ENCODE assay signal across 32 cellular contexts in the genomic region with DNA sequence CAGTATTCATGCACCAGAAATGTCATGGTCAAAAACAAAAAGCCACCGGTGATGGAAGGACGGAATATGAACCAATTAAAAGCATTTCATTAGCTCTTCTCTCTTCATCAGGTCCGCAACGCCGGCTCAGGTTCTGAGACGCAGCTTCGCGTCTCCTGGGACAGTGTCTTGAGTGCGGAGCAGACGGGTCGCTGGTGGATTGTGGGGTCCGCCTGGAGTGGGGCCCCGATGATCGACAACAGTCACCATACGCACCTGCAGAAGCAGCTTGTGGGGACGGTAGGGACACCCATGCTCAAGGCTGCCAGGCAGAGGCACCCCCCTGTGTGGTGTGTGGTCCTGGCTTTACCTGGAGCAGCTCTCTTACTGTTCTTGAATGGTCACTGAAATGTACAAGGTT. TPM values are rescaled to one million over a fixed set of nuclear protein-coding genes. Genes with fewer than 3 reads are reported as not detected.
"Had no signal": no experiment of that assay in that cellular context is flagged by ENCODE, and none has a peak within 500 bp of the region (broad histone marks: within the 10 kb centered on the region; RNA-seq: fewer than 3 reads in every experiment).

No MANE protein-coding gene starts in this region.

- H3K4me1 ChIP-seq: esophagus squamous epithelium, gastrocnemius medialis, heart right ventricle, left ventricle myocardium inferior, lower lobe of right lung had no signal

- H3K4me1 Mint-ChIP-seq: mesothelial cell of epicardium had no signal

- H3K9me3 Mint-ChIP-seq: mesothelial cell of epicardium, naive B cell had no signal

- H3K4me3 Mint-ChIP-seq: mesothelial cell of epicardium, naive B cell had no signal

- H3K27ac Mint-ChIP-seq: mesothelial cell of epicardium, naive B cell had no signal

- ATAC-seq: esophagus mucosa, gastrocnemius medialis, heart right ventricle, left colon, left lobe of liver, lower lobe of right lung, mucosa of descending colon had no signal

- H3K4me3 ChIP-seq: coronary artery, dorsolateral prefrontal cortex, esophagus squamous epithelium, gastrocnemius medialis, heart right ventricle, left ventricle myocardium inferior, lower lobe of right lung, mucosa of descending colon had no signal

- H3K27me3 Mint-ChIP-seq: naive B cell had no signal

- H3K9me3 ChIP-seq: esophagus squamous epithelium, gastrocnemius medialis, heart right ventricle, left ventricle myocardium inferior, lower lobe of right lung, mucosa of descending colon had no signal

- FAIRE-seq: colon, islet of Langerhans, keratinocyte had no signal

- H3K27me3 ChIP-seq: dorsolateral prefrontal cortex, esophagus squamous epithelium, gastrocnemius medialis, heart right ventricle had no signal

- H3K27ac ChIP-seq: coronary artery, dorsolateral prefrontal cortex, epithelial cell of prostate, esophagus squamous epithelium, gastrocnemius medialis, heart right ventricle, left ventricle myocardium inferior, lower lobe of right lung had no signal

- DNase-seq: dermis blood vessel endothelial cell; dorsolateral prefrontal cortex; effector CD4-positive, alpha-beta T cell; effector memory CD4-positive, alpha-beta T cell; erythroblast; esophagus squamous epithelium; foreskin fibroblast; foreskin melanocyte; gastrocnemius medialis; glutamatergic neuron; head of caudate nucleus; heart right ventricle; hippocampal formation; kidney glomerular epithelial cell; left colon; left ventricle myocardium inferior; lower lobe of right lung; mesenchymal stem cell; mucosa of descending colon; naive B cell had no signal

RNA-seq across cellular contexts. Expression of a gene that starts 47.6 kb away (rescaled TPM):
- total RNA-seq: dermis blood vessel endothelial cell, dorsolateral prefrontal cortex, glomerular endothelial cell, heart right ventricle, left lobe of liver, left ventricle myocardium inferior, liver, lung microvascular endothelial cell, mesenteric fat pad, mesothelial cell of epicardium had no signal
- polyA plus RNA-seq: heart right ventricle, keratinocyte had no signal
